In genomic region chr11:120212926-120213325, GRCh38 we compare ENCODE assay signal across 9 cellular contexts. TPM values are rescaled to one million over a fixed set of nuclear protein-coding genes. Genes with fewer than 3 reads are reported as not detected.
A peak's percentile ranks its signal among the peaks of the same experiment; 100 is the strongest.
DNase-seq lines count a peak whose midpoint lies in the region; ATAC-seq and TF ChIP-seq lines count a peak whose summit lies in the region.
"Had no signal": no experiment of that assay in that cellular context is flagged by ENCODE, and none has a peak within 500 bp of the region (broad histone marks: within the 10 kb centered on the region; RNA-seq: fewer than 3 reads in every experiment).

No MANE protein-coding gene starts in this region.

- TF ChIP-seq CTCF in Peyer's patch (IDR thresholded peaks at IDR 0.05) (peak in 1 of 6 experiments; percentile 20), foreskin fibroblast (IDR thresholded peaks at IDR 0.05; ENCODE audit: low read depth, low read length) (no peak), psoas muscle (IDR thresholded peaks at IDR 0.05) (no peak), MM.1S (IDR thresholded peaks at IDR 0.05; ENCODE audit: low read length) (no peak)

- peaks cover 28 to 49% (median 40%) of the 10 kb centered on the region in 10 experiments for H3K4me1 ChIP-seq in BLaER1 treated with 17β-estradiol and CSF1 and Interleukin-3, amounts not matched to agents 10 nM and 100 nM
- H3K4me1 ChIP-seq in Peyer's patch (peaks cover 4 to 73% (median 8%) of the 10 kb centered on the region in 4 donors), psoas muscle (peaks cover 9% of the 10 kb centered on the region), MM.1S (ENCODE audit: low read length) (peaks cover 3% of the 10 kb centered on the region; the same call in 1 of the 2 replicates)

- ATAC-seq in psoas muscle (no peak), GM21737 (IDR thresholded peaks at IDR 0.05; ENCODE audit: unreplicated experiment) (no peak)

- intact Hi-C loops in psoas muscle (cut with DNase I): no loop called here

- TF ChIP-seq POLR2A in Peyer's patch (IDR thresholded peaks at IDR 0.05): peak; percentile 98

- DNase-seq in Peyer's patch: peak in 2 of 3 donors; percentile 76 to 79
- peak in 1 of 2 donors; percentile 17 for DNase-seq in foreskin fibroblast
- DNase-seq in psoas muscle: no peak
- no peak for DNase-seq in NCI-H69 (lab: John Stamatoyannopoulos, UW)
- DNase-seq in GM19238 (ENCODE audit: insufficient read length, low spot score): no peak
- DNase-seq in MM.1S: no peak
- DNase-seq: NCI-H1105 treated with DMSO at 0.1 percent for 48 hours had no signal

- 70 to 89% (median 84%) methylated on average over 2 of the region's 2 CpGs for WGBS in psoas muscle, 3 donors

- peaks cover 0 to 38% (median 6%) of the 10 kb centered on the region in 11 experiments; a peak in 13 of 22 replicates for H3K36me3 ChIP-seq in BLaER1 treated with 17β-estradiol and CSF1 and Interleukin-3, amounts not matched to agents 10 nM and 100 nM
- H3K36me3 ChIP-seq in Peyer's patch (peaks cover 0 to 10% (median 0%) of the 10 kb centered on the region in 3 donors), psoas muscle (ENCODE audit: insufficient read depth in 1 of 2, low read depth in 1 of 2) (no peaks in the 10 kb centered on the region), MM.1S (replicated peaks; ENCODE audit: insufficient read depth, low read length) (no peaks in the 10 kb centered on the region)

- H3K4me2 ChIP-seq in BLaER1 treated with 17β-estradiol and CSF1 and Interleukin-3, amounts not matched to agents 10 nM and 100 nM: peak overlapping the region; percentile 90 to 99 (median 96)
- H3K4me2 ChIP-seq in MM.1S (ENCODE audit: low read depth, low read length): no peak overlapping the region

- peaks cover 0 to 54% (median 23%) of the 10 kb centered on the region in 11 experiments; a peak in 13 of 22 replicates for H4K20me1 ChIP-seq in BLaER1 treated with 17β-estradiol and CSF1 and Interleukin-3, amounts not matched to agents 10 nM and 100 nM
- H4K20me1 ChIP-seq in MM.1S (ENCODE audit: insufficient read depth, low read length): no peaks in the 10 kb centered on the region

- H3K4me3 ChIP-seq in BLaER1 treated with 17β-estradiol and CSF1 and Interleukin-3, amounts not matched to agents 10 nM and 100 nM: peak overlapping the region in 7 of 10 experiments; percentile 44 to 94 (median 87); a peak in 9 of 20 replicates
- H3K4me3 ChIP-seq in Peyer's patch (peak overlapping the region; percentile 3 to 95 (median 70)), foreskin fibroblast (ENCODE audit: low read depth in 1 of 2, low read length in 2 of 2) (peak overlapping the region; percentile 78 to 86), psoas muscle (peak overlapping the region; percentile 68), MM.1S (ENCODE audit: low read length) (no peak overlapping the region)

- no peak overlapping the region for H2AFZ ChIP-seq in MM.1S (ENCODE audit: low read length)

- no peaks in the 10 kb centered on the region; a peak in 1 of 22 replicates for H3K27me3 ChIP-seq in BLaER1 treated with 17β-estradiol and CSF1 and Interleukin-3, amounts not matched to agents 10 nM and 100 nM
- H3K27me3 ChIP-seq in Peyer's patch (no peaks in the 10 kb centered on the region), psoas muscle (ENCODE audit: insufficient read depth in 3 of 3, low read length in 2 of 3) (peaks cover 0 to 21% (median 3%) of the 10 kb centered on the region in 3 donors), MM.1S (replicated peaks; ENCODE audit: insufficient read depth, low read length) (no peaks in the 10 kb centered on the region; the same call in 1 of the 2 replicates)

- peak overlapping the region in 7 of 11 experiments; percentile 20 to 88 (median 59); a peak in 8 of 22 replicates for H3K9ac ChIP-seq in BLaER1 treated with 17β-estradiol and CSF1 and Interleukin-3, amounts not matched to agents 10 nM and 100 nM
- no peak overlapping the region for H3K9ac ChIP-seq in MM.1S (ENCODE audit: low read length)

- H3K9me2 ChIP-seq in MM.1S (replicated peaks; ENCODE audit: insufficient read depth, low read length): no peaks in the 10 kb centered on the region

- peaks cover 9% of the 10 kb centered on the region; the same call in 1 of the 2 replicates for H3K79me2 ChIP-seq in MM.1S (ENCODE audit: low read length)

- H3F3A ChIP-seq in MM.1S (ENCODE audit: insufficient read depth, low read length): peaks cover 5% of the 10 kb centered on the region; the same call in 1 of the 2 replicates

- H3K9me3 ChIP-seq in BLaER1 treated with 17β-estradiol and CSF1 and Interleukin-3, amounts not matched to agents 10 nM and 100 nM (replicated peaks in 1 of 11): no peaks in the 10 kb centered on the region
- H3K9me3 ChIP-seq in Peyer's patch: no peaks in the 10 kb centered on the region
- H3K9me3 ChIP-seq in psoas muscle: no peaks in the 10 kb centered on the region
- no peaks in the 10 kb centered on the region for H3K9me3 ChIP-seq in MM.1S (replicated peaks; ENCODE audit: insufficient read depth, low read length)

- no peak overlapping the region for H3K27ac ChIP-seq in BLaER1 treated with 17β-estradiol and CSF1 and Interleukin-3, amounts not matched to agents 10 nM and 100 nM
- H3K27ac ChIP-seq in Peyer's patch (peak overlapping the region in 3 of 4 donors; percentile 81 to 96 (median 88)), psoas muscle (no peak overlapping the region), MM.1S (ENCODE audit: low read length) (no peak overlapping the region)

RNA-seq across cellular contexts. Expression of gene OAF, which starts 2.1 kb away (rescaled TPM):
- total RNA-seq in Peyer's patch (100 to 1,000 TPM in 3 of 4 donors, 10 to 100 TPM in 1; 66.0 to 344 (median 228) TPM), psoas muscle (10 to 100 TPM in 2 of 4 donors, 1 to 10 TPM in 2; 5.6 to 15.3 (median 9.4) TPM)
- 1 to 10 TPM; 3.2 to 9.0 (median 8.1) TPM for polyA plus RNA-seq in psoas muscle

RNA-seq across cellular contexts. Expression of gene POU2F3, which starts 27.0 kb away (rescaled TPM):
- total RNA-seq in Peyer's patch (1 to 10 TPM in 3 of 4 donors, not detected in 1; 2.2 to 3.3 (median 2.8) TPM), psoas muscle (not detected)
- not detected for polyA plus RNA-seq in psoas muscle

Comparison
In these comparisons a context has a peak if more than half of its experiments do, and no peak if none do; other contexts are left out.
1. H3K27ac ChIP-seq: peak in Peyer's patch (3 of 4); none in BLaER1 treated with 17β-estradiol and CSF1 and Interleukin-3, amounts not matched to agents 10 nM and 100 nM (0 of 11), psoas muscle (single experiment) and MM.1S (single experiment).
2. DNase-seq: peak in Peyer's patch (2 of 3); none in psoas muscle (0 of 2), NCI-H69 (single experiment), GM19238 (single experiment) and MM.1S (single experiment).
3. RNA of gene OAF, which starts 2.1 kb away (total RNA-seq): 66.0 to 344 TPM in Peyer's patch; 5.6 to 15.3 TPM in psoas muscle; every median in the first group is over 4 times any median in the second.